Comparison of ENCODE assay signal across 21 cellular contexts in genomic region chr3:169288548-169288947, GRCh38.
"Had no signal": no experiment of that assay in that cellular context is flagged by ENCODE, and none has a peak within 500 bp of the region (broad histone marks: within the 10 kb centered on the region; RNA-seq: fewer than 3 reads in every experiment).

No MANE protein-coding gene starts in this region.

- H3K9me3 ChIP-seq: suprapubic skin had no signal

- H3K27me3 ChIP-seq: suprapubic skin had no signal

- H3K4me3 ChIP-seq: smooth muscle cell, suprapubic skin had no signal

- H3K36me3 Mint-ChIP-seq: activated naive CD8-positive, alpha-beta T cell; naive thymus-derived CD8-positive, alpha-beta T cell had no signal

- H3K4me1 Mint-ChIP-seq: activated CD4-positive, alpha-beta T cell treated with anti-CD3 and anti-CD28 coated beads, Interleukin-2, amount 10 ng/mL, durations not matched to agents 24 days and 14 days; naive thymus-derived CD8-positive, alpha-beta T cell had no signal

- H3K27ac ChIP-seq: suprapubic skin had no signal

- H3K9me3 Mint-ChIP-seq: activated CD4-positive, alpha-beta T cell treated with anti-CD3 and anti-CD28 coated beads, Interleukin-2, amount 10 ng/mL, durations not matched to agents 24 days and 14 days had no signal

- H3K27ac Mint-ChIP-seq: activated CD4-positive, alpha-beta T cell treated with anti-CD3 and anti-CD28 coated beads, Interleukin-2, amount 10 ng/mL, durations not matched to agents 24 days and 14 days; activated naive CD8-positive, alpha-beta T cell; activated T-cell treated with anti-CD3 and anti-CD28 coated beads, Interleukin-2, amount 50 U/mL, for 72 hours; naive thymus-derived CD8-positive, alpha-beta T cell had no signal

- ATAC-seq: activated T-cell treated with anti-CD3 and anti-CD28 coated beads, Interleukin-2, amount 50 U/mL, for 72 hours; esophagus mucosa; naive thymus-derived CD8-positive, alpha-beta T cell; right cardiac atrium had no signal

- DNase-seq: activated CD4-positive, alpha-beta T cell treated with anti-CD3 and anti-CD28 coated beads, Interleukin-2, amount 10 ng/mL, durations not matched to agents 24 days and 14 days; activated CD4-positive, CD25-positive, alpha-beta regulatory T cell; activated CD8-positive, alpha-beta memory T cell treated with anti-CD3 and anti-CD28 coated beads, Interleukin-2, amount 50 U/mL, for 48 hours; activated gamma-delta T cell treated with Interleukin-2 at 50 U/mL for 16 hours; activated T-cell treated with anti-CD3 and anti-CD28 coated beads, Interleukin-2, amount 50 U/mL, for 72 hours; amniotic stem cell; caudate nucleus; hippocampal formation; kidney glomerular epithelial cell; mammary epithelial cell; naive thymus-derived CD8-positive, alpha-beta T cell; posterior cingulate gyrus; right cardiac atrium; stimulated activated CD4-positive, alpha-beta T cell treated with anti-CD3 and anti-CD28 coated beads, Interleukin-4, amount 100 ng/mL, for 4 hours; stimulated activated CD8-positive, alpha-beta memory T cell treated with anti-CD3 and anti-CD28 coated beads, Interleukin-4, amount 100 ng/mL, for 48 hours; stimulated activated naive CD4-positive, alpha-beta T cell treated with Interleukin-2 at 50 U/mL for 16 hours; T-helper 2 cell had no signal

- H3K36me3 ChIP-seq: suprapubic skin had no signal

- H3K27me3 Mint-ChIP-seq: activated CD4-positive, alpha-beta T cell treated with anti-CD3 and anti-CD28 coated beads, Interleukin-2, amount 10 ng/mL, durations not matched to agents 24 days and 14 days; activated naive CD8-positive, alpha-beta T cell had no signal

- H3K4me1 ChIP-seq: suprapubic skin had no signal

- H3K4me3 Mint-ChIP-seq: activated CD4-positive, alpha-beta T cell treated with anti-CD3 and anti-CD28 coated beads, Interleukin-2, amount 10 ng/mL, durations not matched to agents 24 days and 14 days; activated naive CD8-positive, alpha-beta T cell; activated T-cell treated with anti-CD3 and anti-CD28 coated beads, Interleukin-2, amount 50 U/mL, for 72 hours; naive thymus-derived CD8-positive, alpha-beta T cell had no signal
